In genomic region chr12:110971189-110971920, GRCh38 we compare ENCODE assay signal across 2 cellular contexts.
A peak's percentile ranks its signal among the peaks of the same experiment; 100 is the strongest.
TF ChIP-seq lines count a peak whose summit lies in the region.

No MANE protein-coding gene starts in this region.

TF ChIP-seq in GM23338, 12 proteins besides CTCF, POLR2A, EP300 and RAD21:
- TF ChIP-seq REST (IDR thresholded peaks at IDR 0.05; ENCODE audit: unreplicated experiment) (no peak), NANOG (IDR thresholded peaks at IDR 0.05; ENCODE audit: borderline replicate concordance) (no peak), ZNF331 (CRISPR knock-in tag; IDR thresholded peaks at IDR 0.05; ENCODE audit: low read depth) (peak; percentile 71), POLR2AphosphoS5 (IDR thresholded peaks at IDR 0.05; ENCODE audit: low read depth) (no peak)

TF ChIP-seq in K562, 482 proteins besides CTCF, POLR2A, EP300 and RAD21:
- TF ChIP-seq CEBPB (tag; IDR thresholded peaks at IDR 0.05) (0 out of 2 replicates have a peak, but pooled peaks have one; percentile 26), SFPQ (IDR thresholded peaks at IDR 0.05; ENCODE audit: low read depth, low read length) (no peak), ZBTB17 (CRISPR knock-in tag; IDR thresholded peaks at IDR 0.05) (peak; percentile 72; the same call in 1 of the 2 replicates)
